ENCODE assay signal across 3 cellular contexts in genomic region chr6:3363296-3364025, GRCh38.
TF ChIP-seq lines count a peak whose summit lies in the region.

No MANE protein-coding gene starts in this region.

TF ChIP-seq in A549, 52 proteins besides CTCF, POLR2A, EP300 and RAD21 (continued from another document):
- TF ChIP-seq FOSL2 (IDR thresholded peaks at IDR 0.05) (no peak), FOSL2 (CRISPR knock-in tag; IDR thresholded peaks at IDR 0.05) (peak; percentile 35; the same call in 1 of the 2 replicates), GATA3 (IDR thresholded peaks at IDR 0.05; ENCODE audit: borderline replicate concordance) (no peak)

TF ChIP-seq in GM23338, 12 proteins besides CTCF, POLR2A, EP300 and RAD21 (continued from another document):
- TF ChIP-seq ZNF462 (CRISPR knock-in tag; IDR thresholded peaks at IDR 0.05) (no peak), POLR2AphosphoS5 (IDR thresholded peaks at IDR 0.05; ENCODE audit: low read depth) (no peak), ZNF114 (CRISPR knock-in tag; IDR thresholded peaks at IDR 0.05) (no peak), CREB1 (CRISPR knock-in tag; IDR thresholded peaks at IDR 0.05; ENCODE audit: low read depth) (no peak)

TF ChIP-seq in SK-N-SH treated with all-trans-retinoic acid at 6 μM for 48 hours, 23 proteins besides CTCF, POLR2A, EP300 and RAD21 (continued from another document):
- no peak for TF ChIP-seq CSRNP3 (CRISPR knock-in tag; IDR thresholded peaks at IDR 0.05)
- TF ChIP-seq ZC3H10 (CRISPR knock-in tag; IDR thresholded peaks at IDR 0.05): no peak
- no peak for TF ChIP-seq ZNF70 (CRISPR knock-in tag; IDR thresholded peaks at IDR 0.05)
- TF ChIP-seq OSR1 (CRISPR knock-in tag; IDR thresholded peaks at IDR 0.05): no peak
- no peak for TF ChIP-seq ZFP3 (CRISPR knock-in tag; IDR thresholded peaks at IDR 0.05)
- TF ChIP-seq ZNF8 (CRISPR knock-in tag; IDR thresholded peaks at IDR 0.05): no peak
